In the genomic region with DNA sequence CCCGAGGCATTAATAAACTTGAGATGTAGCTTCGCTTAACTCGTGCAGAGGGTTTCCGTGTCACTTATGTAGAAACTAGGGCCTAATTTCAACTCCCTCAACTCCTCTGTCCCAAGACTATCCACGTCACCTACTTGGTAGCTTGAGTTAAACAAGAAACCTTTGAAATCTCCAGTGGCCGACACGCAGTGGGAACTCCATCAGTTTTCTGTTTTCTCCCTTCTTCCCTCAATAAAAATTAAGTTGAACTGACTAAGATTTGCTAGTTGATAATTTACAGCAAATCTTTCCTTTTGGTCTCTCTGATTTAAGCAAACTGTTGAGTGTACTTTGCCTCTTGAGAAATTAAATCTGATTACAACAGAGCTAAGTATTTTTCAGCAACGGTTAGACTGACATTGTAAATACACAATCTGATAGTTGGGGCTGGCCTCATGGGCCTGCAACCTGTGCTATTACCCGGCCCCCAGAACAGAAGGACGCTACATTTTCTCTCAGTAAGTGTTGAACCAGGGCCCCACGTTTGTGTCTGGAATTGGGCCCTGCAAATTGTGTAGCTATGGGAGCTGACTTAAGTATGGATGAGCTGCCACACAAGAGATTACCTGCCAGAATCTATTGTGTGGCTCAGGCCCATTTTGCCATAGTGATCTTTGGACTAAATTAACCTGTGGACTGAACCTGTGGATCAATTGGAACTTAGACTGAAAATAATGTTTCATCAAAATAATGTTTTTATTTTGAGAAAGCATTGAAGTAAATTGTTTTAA, we compare ENCODE assay signal across 8 cellular contexts. TPM values are rescaled to one million over a fixed set of nuclear protein-coding genes. Genes with fewer than 3 reads are reported as not detected.
DNase-seq lines count a peak whose midpoint lies in the region; ATAC-seq, FAIRE-seq and TF ChIP-seq lines count a peak whose summit lies in the region.

No MANE protein-coding gene starts in this region.

- peak overlapping the region; percentile 78 to 95 (median 92) for H3K27ac ChIP-seq in heart right ventricle
- peak overlapping the region; percentile 94 for H3K27ac ChIP-seq in astrocyte (ENCODE audit: low read depth, low read length)
- peak overlapping the region; percentile 94 for H3K27ac ChIP-seq in HepG2 (ENCODE audit: extremely low read length, insufficient read depth, low read length)
- peak overlapping the region; percentile 92 to 93 for H3K27ac ChIP-seq in thoracic aorta

- peaks cover 22% of the 10 kb centered on the region for H3K4me1 Mint-ChIP-seq in astrocyte (ENCODE audit: low read depth, unreplicated experiment)

- WGBS in heart right ventricle, 2 donors: 46 to 58% methylated on average over 11 of the region's 11 CpGs
- 3% methylated on average over 8 of the region's 11 CpGs for WGBS in HepG2 (ENCODE audit: low lambda C conversion rate)

- H3K79me2 ChIP-seq in astrocyte (ENCODE audit: insufficient read depth, low read length) (peaks cover 41% of the 10 kb centered on the region), HepG2 (ENCODE audit: insufficient read depth, low read length) (peaks cover 23% of the 10 kb centered on the region)

- H3K4me2 ChIP-seq in astrocyte (ENCODE audit: low read length): peak overlapping the region; percentile 93
- H3K4me2 ChIP-seq in HepG2 (ENCODE audit: low read depth, low read length): peak overlapping the region; percentile 80

- H3K4me3 ChIP-seq in heart right ventricle: peak overlapping the region; percentile 57 to 95 (median 76)
- H3K4me3 ChIP-seq in astrocyte (ENCODE audit: insufficient read depth, low read depth, low read length): peak overlapping the region; percentile 93
- H3K4me3 ChIP-seq in HepG2 (replicated peaks in 1 of 3; ENCODE audit: insufficient read depth in 1 of 3, low read depth in 2 of 3, low read length in 3 of 3): peak overlapping the region; percentile 50 to 95 (median 85)
- peak overlapping the region; percentile 90 for H3K4me3 ChIP-seq in thoracic aorta

- H3K27me3 Mint-ChIP-seq in astrocyte (ENCODE audit: low read depth, unreplicated experiment): no peaks in the 10 kb centered on the region

- FAIRE-seq in astrocyte (lab: Jason Lieb, UNC) (no peak), HepG2 (lab: Jason Lieb, UNC) (no peak)

- H3K27ac Mint-ChIP-seq in astrocyte (ENCODE audit: unreplicated experiment): peak overlapping the region; percentile 99

- H3K36me3 Mint-ChIP-seq in astrocyte (ENCODE audit: low read depth, unreplicated experiment): peaks cover 3% of the 10 kb centered on the region

- peaks cover 13% of the 10 kb centered on the region for H4K20me1 ChIP-seq in astrocyte (ENCODE audit: insufficient read depth, low read length)
- no peaks in the 10 kb centered on the region for H4K20me1 ChIP-seq in HepG2 (ENCODE audit: insufficient read depth, low read length)

- TSS peak; percentile 95 for BruUV-seq in HepG2 (replicated peaks; lab: Mats Ljungman, UMichigan)

- no peak for DNase-seq in heart right ventricle
- no peak for DNase-seq in left ventricle myocardium superior
- DNase-seq in astrocyte (ENCODE audit: low read depth): no peak
- DNase-seq in HepG2 (ENCODE audit: low spot score): peak; percentile 36
- no peak for DNase-seq in thoracic aorta (ENCODE audit: low spot score)

- H3K4me1 ChIP-seq in heart right ventricle (peaks cover 2 to 46% (median 34%) of the 10 kb centered on the region in 9 donors), astrocyte (ENCODE audit: insufficient read depth, low read length) (peaks cover 16% of the 10 kb centered on the region), HepG2 (ENCODE audit: insufficient read depth, low read length) (peaks cover 63% of the 10 kb centered on the region), thoracic aorta (ENCODE audit: control insufficient read depth in 1 of 2, low read depth in 2 of 2) (peaks cover 27 to 47% of the 10 kb centered on the region in 2 donors)

- peak overlapping the region; percentile 99 for H3K4me3 Mint-ChIP-seq in astrocyte (ENCODE audit: unreplicated experiment)

- H3K36me3 ChIP-seq in heart right ventricle: peaks cover 0 to 9% (median 0%) of the 10 kb centered on the region in 9 donors
- H3K36me3 ChIP-seq in astrocyte (ENCODE audit: insufficient read depth, low read length): no peaks in the 10 kb centered on the region
- H3K36me3 ChIP-seq in HepG2 (replicated peaks in 1 of 2; ENCODE audit: control insufficient read depth in 1 of 2, insufficient read depth in 2 of 2, low read length in 2 of 2): no peaks in the 10 kb centered on the region
- H3K36me3 ChIP-seq in thoracic aorta: no peaks in the 10 kb centered on the region

- H3K27me3 ChIP-seq in heart right ventricle: no peaks in the 10 kb centered on the region
- no peaks in the 10 kb centered on the region for H3K27me3 ChIP-seq in astrocyte (ENCODE audit: insufficient read depth, low read length)
- no peaks in the 10 kb centered on the region; a peak in 1 of 5 replicates for H3K27me3 ChIP-seq in HepG2 (ENCODE audit: control insufficient read depth in 1 of 2, insufficient read depth in 2 of 2, low read length in 2 of 2)
- H3K27me3 ChIP-seq in thoracic aorta (replicated peaks; ENCODE audit: insufficient read depth): no peaks in the 10 kb centered on the region

- no peak for TF ChIP-seq RAD21 in HepG2 (CRISPR knock-in tag; IDR thresholded peaks at IDR 0.05)

- TF ChIP-seq CTCF in heart right ventricle (IDR thresholded peaks at IDR 0.05) (no peak), astrocyte (IDR thresholded peaks at IDR 0.05; ENCODE audit: insufficient read depth, low read depth, low read length) (no peak), HepG2 (CRISPR knock-in tag; IDR thresholded peaks at IDR 0.05) (no peak), thoracic aorta (IDR thresholded peaks at IDR 0.05) (no peak)

- POLR2A ChIA-PET in HepG2 (lab: Yijun Ruan, JAX): interaction anchor here (0.8 to 1.4 kb wide), 4 partner anchors 13 to 132 kb away, joined by 3 to 4 read pairs (median 3); no protein-coding TSS in a partner anchor

- in situ Hi-C loops in HepG2 (cut with HindIII; ENCODE audit: extremely low pct_ligation_motif_present, low pct_unique_long_range_greater_than_20kb): no loop called here

- H2AFZ ChIP-seq in astrocyte (ENCODE audit: low read depth, low read length) (peak overlapping the region; percentile 100), HepG2 (ENCODE audit: low read length) (peak overlapping the region; percentile 91)

- TF ChIP-seq EP300 in HepG2 (IDR thresholded peaks at IDR 0.05; ENCODE audit: low read depth in 2 of 2, low read length in 2 of 2) (no peak), HepG2 (CRISPR knock-in tag; IDR thresholded peaks at IDR 0.05; ENCODE audit: borderline replicate concordance) (no peak)

- ATAC-seq in heart right ventricle (peak in 2 of 8 donors; percentile 1 to 36), left ventricle myocardium superior (no peak), HepG2 (peak; percentile 44), thoracic aorta (ENCODE audit: insufficient number of reproducible peaks, low FRiP score, low read depth) (no peak), HG02642 (IDR thresholded peaks at IDR 0.05; ENCODE audit: poor library complexity, unreplicated experiment) (no peak), GM18858 (IDR thresholded peaks at IDR 0.05; ENCODE audit: unreplicated experiment) (no peak), GM18511 (IDR thresholded peaks at IDR 0.05; ENCODE audit: unreplicated experiment) (no peak)

- intact Hi-C loops in heart right ventricle (cut with DNase I) (no loop called here), left ventricle myocardium superior (cut with micrococcal nuclease) (no loop called here), HepG2 (cut with micrococcal nuclease; ENCODE audit: unreplicated experiment) (loop anchor here (5.0 kb wide), 1 partner anchor 245 kb away; a partner anchor contains a TSS)

- TF ChIP-seq POLR2A in HepG2 (IDR thresholded peaks at IDR 0.05; ENCODE audit: insufficient read depth in 1 of 2, low read depth in 2 of 2, low read length in 2 of 2): no peak

- CTCF ChIA-PET in HepG2 (lab: Yijun Ruan, JAX; ENCODE audit: low intra/inter-chr PET ratio, low total read pairs): no interaction called here

- H3K9ac ChIP-seq in astrocyte (ENCODE audit: low read length) (peak overlapping the region; percentile 99), HepG2 (ENCODE audit: insufficient read depth, low read depth, low read length) (peak overlapping the region; percentile 92)

- H3K9me3 ChIP-seq in heart right ventricle (no peaks in the 10 kb centered on the region), astrocyte (ENCODE audit: insufficient read depth, low read depth, low read length) (no peaks in the 10 kb centered on the region), HepG2 (ENCODE audit: low read length) (no peaks in the 10 kb centered on the region), thoracic aorta (no peaks in the 10 kb centered on the region)

- H3K9me3 Mint-ChIP-seq in astrocyte (ENCODE audit: unreplicated experiment): no peaks in the 10 kb centered on the region

RNA-seq across cellular contexts. Expression of a gene that starts 0.7 kb away (rescaled TPM):
- 100 to 1,000 TPM in 7 of 10 donors, 10 to 100 TPM in 3; 92.3 to 114 (median 106) TPM for total RNA-seq in heart right ventricle
- 100 to 1,000 TPM in 1 of 2 donors, 10 to 100 TPM in 1; 44.9 to 124 TPM for polyA plus RNA-seq in heart right ventricle
- total RNA-seq in left ventricle myocardium superior: 102 TPM
- 91.3 and 94.5 TPM in 2 replicates for total RNA-seq in astrocyte
- 147 and 234 TPM in 2 replicates for total RNA-seq in HepG2 (2016; rRNA removed; fragmentation: Illumina TruSeq; extraction: Trizol)
- 53.1 and 56.4 TPM in 2 replicates for total RNA-seq in HepG2 (2016; cell fraction: cytosol; rRNA removed; fragmentation: Illumina TruSeq; extraction: Trizol; ENCODE audit: low read depth)
- total RNA-seq in HepG2 (2016; cell fraction: insoluble cytoplasmic fraction; rRNA removed; fragmentation: Illumina TruSeq; extraction: Trizol): 146 and 243 TPM in 2 replicates
- 92.1 and 96.2 TPM in 2 replicates for total RNA-seq in HepG2 (2016; cell fraction: membrane; rRNA removed; fragmentation: Illumina TruSeq; extraction: Trizol)
- total RNA-seq in HepG2 (2016; cell fraction: nucleus; rRNA removed; fragmentation: Illumina TruSeq; extraction: Trizol): 70.0 and 78.0 TPM in 2 replicates
- polyA plus RNA-seq in HepG2 (2011; rRNA removed): 87.5 and 118 TPM in 2 replicates
- polyA plus RNA-seq in HepG2 (2011; cell fraction: cytosol; rRNA removed): 51.7 and 73.6 TPM in 2 replicates
- 20.7 and 24.8 TPM in 2 replicates for polyA plus RNA-seq in HepG2 (2011; cell fraction: nucleus; rRNA removed)
- 124 and 156 TPM in 2 replicates for polyA plus RNA-seq in HepG2 (2012)
- 62.3 and 69.2 TPM in 2 replicates for polyA plus RNA-seq in HepG2 (2016; cell fraction: cytosol; fragmentation: Illumina TruSeq; extraction: Trizol; ENCODE audit: low read depth)
- 282 and 300 TPM in 2 replicates for polyA plus RNA-seq in HepG2 (2016; cell fraction: insoluble cytoplasmic fraction; fragmentation: Illumina TruSeq; extraction: Trizol; ENCODE audit: low read depth)
- 93.3 and 95.7 TPM in 2 replicates for polyA plus RNA-seq in HepG2 (2016; cell fraction: membrane; fragmentation: Illumina TruSeq; extraction: Trizol; ENCODE audit: low read depth)
- 102 and 106 TPM in 2 replicates for polyA plus RNA-seq in HepG2 (2016; cell fraction: nucleus; fragmentation: Illumina TruSeq; extraction: Trizol; ENCODE audit: insufficient read depth, low read depth)
- 20.2 and 23.9 TPM in 2 replicates for polyA minus RNA-seq in HepG2 (2011; rRNA and poly(A)+ RNA removed; ENCODE audit: low replicate concordance)
- polyA minus RNA-seq in HepG2 (2011; cell fraction: cytosol; rRNA and poly(A)+ RNA removed): 58.6 and 65.4 TPM in 2 replicates
- polyA minus RNA-seq in HepG2 (2011; cell fraction: nucleus; rRNA and poly(A)+ RNA removed): 33.9 and 53.6 TPM in 2 replicates
- 100 to 1,000 TPM; 114 to 119 TPM for total RNA-seq in thoracic aorta
